ENCODE assay signal across 21 cellular contexts in genomic region chr7:97595439-97595838, GRCh38.
DNase-seq lines count a peak whose midpoint lies in the region; ATAC-seq and TF ChIP-seq lines count a peak whose summit lies in the region.
"Had no signal": no experiment of that assay in that cellular context is flagged by ENCODE, and none has a peak within 500 bp of the region (broad histone marks: within the 10 kb centered on the region; RNA-seq: fewer than 3 reads in every experiment).

No MANE protein-coding gene starts in this region.

- TF ChIP-seq CTCF in mucosa of descending colon (IDR thresholded peaks at IDR 0.05) = no peak

- DNase-seq in G401 (ENCODE audit: low spot score) (peak; percentile 2), NCI-H69 (lab: John Stamatoyannopoulos, UW) (peak; percentile 41), mucosa of descending colon (no peak)
- DNase-seq: 8988T; ACHN; BE2C; C1 segment of cervical spinal cord; CD4-positive, alpha-beta memory T cell; CD4-positive, CD25-positive, alpha-beta regulatory T cell; CD8-positive, alpha-beta memory T cell; COR-L47; DMS 273 treated with DMSO at 0.1 percent for 48 hours; DMS153; DMS53; DMS79; DND-41; EL; GF-D8 had no signal

- peaks cover 7% of the 10 kb centered on the region for H3K4me1 ChIP-seq in mucosa of descending colon (ENCODE audit: low read depth)
- H3K4me1 ChIP-seq: BE2C, BLaER1 had no signal

- no peak overlapping the region for H3K4me3 ChIP-seq in mucosa of descending colon
- H3K4me3 ChIP-seq: BLaER1 had no signal

- H3K9me3 ChIP-seq in mucosa of descending colon = no peaks in the 10 kb centered on the region
- H3K9me3 ChIP-seq: BE2C, BLaER1 had no signal

- ATAC-seq in mucosa of descending colon (peak; percentile 52), GM19397 (IDR thresholded peaks at IDR 0.05; ENCODE audit: unreplicated experiment) (no peak), GM18909 (IDR thresholded peaks at IDR 0.05; ENCODE audit: poor library complexity, unreplicated experiment) (no peak)

- intact Hi-C loops in mucosa of descending colon (cut with DNase I, micrococcal nuclease) = no loop called here

- in situ Hi-C loops in G401 (cut with HindIII; ENCODE audit: low sequenced_read_pairs) = no loop called here

- H3K36me3 ChIP-seq in mucosa of descending colon (ENCODE audit: low read depth) = no peaks in the 10 kb centered on the region
- H3K36me3 ChIP-seq: BE2C, BLaER1 had no signal

Comparison
In these comparisons a context has a peak if more than half of its experiments do, and no peak if none do; other contexts are left out.
1. DNase-seq: peak in G401 (single experiment) and NCI-H69 (single experiment); none in mucosa of descending colon (0 of 3).